Comparison of ENCODE assay signal across 13 cellular contexts in the genomic region with DNA sequence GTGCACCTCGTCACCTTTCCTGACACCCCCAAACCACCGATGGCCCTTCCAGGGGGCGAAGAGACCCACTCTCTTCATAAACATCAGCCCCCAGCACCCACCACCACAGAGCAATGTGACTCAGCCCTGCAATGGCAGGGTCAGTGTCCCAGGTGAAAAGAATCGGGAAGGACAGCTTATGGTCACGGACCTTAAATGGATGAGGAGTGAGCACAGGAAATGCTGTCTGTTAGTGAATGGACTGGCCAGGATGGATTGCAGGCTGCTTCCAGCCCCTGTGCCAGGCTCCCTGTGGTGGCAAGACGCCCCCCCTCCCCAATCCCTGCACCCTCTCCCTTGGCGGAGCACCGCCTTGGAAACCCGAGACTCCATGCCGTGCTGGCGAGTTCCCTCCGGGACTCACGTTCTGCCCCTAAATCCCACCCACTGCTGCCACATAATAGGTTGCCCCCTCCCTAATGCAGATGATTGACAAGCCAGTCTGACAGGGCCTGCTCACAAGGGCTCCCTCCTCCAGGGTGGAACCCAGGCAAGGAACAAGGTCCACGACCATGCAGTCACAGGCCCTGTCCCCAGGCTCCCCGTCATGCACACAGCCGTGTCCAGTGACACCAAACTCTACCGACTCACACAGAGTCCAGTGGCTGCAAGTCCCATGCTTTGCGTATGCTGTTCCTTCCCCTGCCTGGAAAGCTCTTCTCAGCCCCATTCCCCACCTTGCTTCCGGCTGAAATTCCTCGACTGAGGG. TPM values are rescaled to one million over a fixed set of nuclear protein-coding genes. Genes with fewer than 3 reads are reported as not detected.
A peak's percentile ranks its signal among the peaks of the same experiment; 100 is the strongest.
DNase-seq lines count a peak whose midpoint lies in the region; ATAC-seq, FAIRE-seq and TF ChIP-seq lines count a peak whose summit lies in the region.
"Had no signal": no experiment of that assay in that cellular context is flagged by ENCODE, and none has a peak within 500 bp of the region (broad histone marks: within the 10 kb centered on the region; RNA-seq: fewer than 3 reads in every experiment).

No MANE protein-coding gene starts in this region.

- POLR2A ChIA-PET in PC-9 (lab: Charles Lee; ENCODE audit: unreplicated experiment) = no interaction called here

- no peak for TF ChIP-seq POLR2A in GM12891 (IDR thresholded peaks at IDR 0.05; ENCODE audit: low read depth, low read length)

- no peaks in the 10 kb centered on the region for H3K36me3 ChIP-seq in PC-9 (ENCODE audit: low read depth)
- no peaks in the 10 kb centered on the region for H3K36me3 ChIP-seq in small intestine (ENCODE audit: control insufficient read depth in 2 of 2, insufficient read depth in 2 of 2, low read length in 2 of 2)
- H3K36me3 ChIP-seq: BE2C had no signal

- FAIRE-seq in GM12891 (lab: Jason Lieb, UNC) (peak; percentile 76), small intestine (lab: Jason Lieb, UNC) (no peak)

- H3K4me3 ChIP-seq in PC-9 (no peak overlapping the region), small intestine (ENCODE audit: low read depth in 1 of 2, low read length in 2 of 2) (no peak overlapping the region)

- H3K9me3 ChIP-seq in PC-9 (ENCODE audit: insufficient read depth, low read depth) (no peaks in the 10 kb centered on the region), small intestine (ENCODE audit: control insufficient read depth, low read depth) (no peaks in the 10 kb centered on the region)
- H3K9me3 ChIP-seq: BE2C had no signal

- no TSS peak for BruUV-seq in PC-9 (replicated peaks; lab: Mats Ljungman, UMichigan)

- ATAC-seq in left lobe of liver = peak; percentile 41
- no peak for ATAC-seq in GM21360 (IDR thresholded peaks at IDR 0.05; ENCODE audit: unreplicated experiment)

- H3K27ac ChIP-seq in PC-9 (no peak overlapping the region), small intestine (ENCODE audit: low read depth in 1 of 2, low read length in 1 of 2) (peak overlapping the region in 1 of 2 donors; percentile 15)

- H3K4me1 ChIP-seq in PC-9 (replicated peaks; ENCODE audit: insufficient read depth) = peaks cover 24% of the 10 kb centered on the region
- H3K4me1 ChIP-seq in small intestine (ENCODE audit: control insufficient read depth in 2 of 2, insufficient read depth in 1 of 2, low read depth in 1 of 2, low read length in 1 of 2) = peaks cover 10 to 22% of the 10 kb centered on the region in 2 donors
- H3K4me1 ChIP-seq: BE2C had no signal

- no peaks in the 10 kb centered on the region for H3K9me2 ChIP-seq in PC-9 (ENCODE audit: insufficient read depth)

- H3K27me3 ChIP-seq in PC-9 (ENCODE audit: insufficient read depth, low read depth) (no peaks in the 10 kb centered on the region), small intestine (ENCODE audit: control insufficient read depth in 2 of 2, insufficient read depth in 2 of 2, low read length in 2 of 2) (no peaks in the 10 kb centered on the region)
- H3K27me3 ChIP-seq: BE2C had no signal

- no peak overlapping the region for H2AFZ ChIP-seq in PC-9

- H3K4me2 ChIP-seq in PC-9 = peak overlapping the region; percentile 67

- CTCF ChIA-PET in PC-9 (lab: Charles Lee) = no interaction called here

- H3K79me2 ChIP-seq in PC-9 (ENCODE audit: low read depth) = peaks cover 44% of the 10 kb centered on the region

- H4K20me1 ChIP-seq in PC-9 (ENCODE audit: insufficient read depth) = no peaks in the 10 kb centered on the region

- DNase-seq in GM12891 (ENCODE audit: insufficient read length, low spot score) (no peak), PC-9 (no peak), left lobe of liver (ENCODE audit: low spot score) (no peak), small intestine (peak; percentile 36), UCSD-AML1 (lab: John Stamatoyannopoulos, UW; ENCODE audit: unreplicated experiment) (no peak)
- no peak for DNase-seq in activated CD4-positive, alpha-beta T cell treated with anti-CD3 and anti-CD28 coated beads for 48 hours
- DNase-seq: activated effector memory CD4-positive, alpha-beta T cell treated with anti-CD3 and anti-CD28 coated beads, Interleukin-2, amount 50 U/mL, for 16 hours; BE2C; DMS79 treated with DMSO at 0.1 percent for 48 hours; erythroblast; GOT3; T-helper 17 cell had no signal

- WGBS in small intestine, 3 donors = 81 to 85% (median 82%) methylated on average over 20 of the region's 20 CpGs

- intact Hi-C loops in PC-9 (cut with micrococcal nuclease; ENCODE audit: unreplicated experiment) = no loop called here

- no peak for TF ChIP-seq CTCF in PC-9 (conservative IDR thresholded peaks at IDR 0.05)

- peaks cover 16% of the 10 kb centered on the region; the same call in 1 of the 2 replicates for H3F3A ChIP-seq in PC-9 (ENCODE audit: insufficient read depth, low read depth)

TF ChIP-seq in GM12891, 5 proteins besides CTCF, POLR2A, EP300 and RAD21:
- TF ChIP-seq POU2F2 (IDR thresholded peaks at IDR 0.05; ENCODE audit: low read depth, low read length) (no peak), POLR2AphosphoS5 (IDR thresholded peaks at IDR 0.05; ENCODE audit: low read depth, low read length) (no peak), SPI1 (IDR thresholded peaks at IDR 0.05; ENCODE audit: low read depth, low read length) (no peak), PAX5 (IDR thresholded peaks at IDR 0.05; ENCODE audit: insufficient read depth, low read length, severe bottlenecking) (no peak), TAF1 (IDR thresholded peaks at IDR 0.05; ENCODE audit: low read depth, low read length) (no peak)

RNA-seq across cellular contexts. Expression of a gene that starts 7.3 kb away (rescaled TPM):
- 6.8 TPM for polyA plus RNA-seq in GM12891 (2012; ENCODE audit: low read depth, missing spikeins)
- 16.9 and 22.2 TPM in 2 replicates for total RNA-seq in PC-9 (2021)
- total RNA-seq in left lobe of liver = 128 TPM
- polyA plus RNA-seq in small intestine = 100 to 1,000 TPM in 2 of 3 donors, 10 to 100 TPM in 1; 38.0 to 155 (median 104) TPM

RNA-seq across cellular contexts. Expression of a gene that starts 25.6 kb away (rescaled TPM):
- 11.8 TPM for polyA plus RNA-seq in GM12891 (2012; ENCODE audit: low read depth, missing spikeins)
- total RNA-seq in PC-9 (2021) = 41.8 and 60.7 TPM in 2 replicates
- total RNA-seq in left lobe of liver = 20.2 TPM
- polyA plus RNA-seq in small intestine = 10 to 100 TPM in 1 of 3 donors, 1 to 10 TPM in 2; 5.4 to 11.4 (median 9.8) TPM
